Comparison of ENCODE assay signal across 9 cellular contexts in genomic region chr17:55577687-55578086, GRCh38.
A peak's percentile ranks its signal among the peaks of the same experiment; 100 is the strongest.
DNase-seq lines count a peak whose midpoint lies in the region; ATAC-seq, FAIRE-seq and TF ChIP-seq lines count a peak whose summit lies in the region.
"Had no signal": no experiment of that assay in that cellular context is flagged by ENCODE, and none has a peak within 500 bp of the region (broad histone marks: within the 10 kb centered on the region; RNA-seq: fewer than 3 reads in every experiment).

No MANE protein-coding gene starts in this region.

- H3K4me3 ChIP-seq in kidney (ENCODE audit: low read length in 2 of 2), result peak overlapping the region in 1 of 2 donors; percentile 32
- H3K4me3 ChIP-seq in upper lobe of right lung, result peak overlapping the region; percentile 38
- H3K4me3 ChIP-seq: A549 had no signal

- H3K9ac ChIP-seq in kidney (ENCODE audit: low read length in 2 of 2), result no peak overlapping the region

- no peaks in the 10 kb centered on the region for H3K36me3 ChIP-seq in kidney (ENCODE audit: control insufficient read depth in 1 of 2, insufficient read depth in 2 of 2, low read length in 2 of 2)
- H3K36me3 ChIP-seq in upper lobe of right lung, result no peaks in the 10 kb centered on the region

- no peak for TF ChIP-seq CTCF in kidney (IDR thresholded peaks at IDR 0.05; ENCODE audit: borderline replicate concordance, extremely low read depth, insufficient read depth)
- no peak for TF ChIP-seq CTCF in upper lobe of right lung (IDR thresholded peaks at IDR 0.05)

- no peaks in the 10 kb centered on the region for H3K27me3 ChIP-seq in upper lobe of right lung

- peaks cover 0 to 2% of the 10 kb centered on the region in 2 donors for H3K4me1 ChIP-seq in kidney (ENCODE audit: control insufficient read depth in 1 of 2, insufficient read depth in 1 of 2, low read depth in 1 of 2, low read length in 2 of 2)
- H3K4me1 ChIP-seq in upper lobe of right lung, result peaks cover 19% of the 10 kb centered on the region

- H3K27ac ChIP-seq in kidney (ENCODE audit: low read depth in 2 of 2, low read length in 2 of 2) (no peak overlapping the region), upper lobe of right lung (peak overlapping the region; percentile 84)

- FAIRE-seq in kidney (lab: Jason Lieb, UNC), result no peak

- ATAC-seq in upper lobe of right lung, result peak; percentile 78

- peak; percentile 25 to 37 for DNase-seq in NCI-H187 (lab: John Stamatoyannopoulos, UW)
- no peak for DNase-seq in NCI-H187 treated with DMSO at 0.1 percent for 48 hours (lab: John Stamatoyannopoulos, UW)
- DNase-seq in activated CD4-positive, alpha-beta T cell treated with anti-CD3 and anti-CD28 coated beads, Interleukin-2, amount 50 U/mL, for 4 hours, result peak; percentile 14 to 15
- peak; percentile 70 for DNase-seq in kidney
- DNase-seq in upper lobe of right lung, result peak; percentile 72
- DNase-seq in NCI-H2081 treated with DMSO at 0.1 percent for 48 hours (lab: John Stamatoyannopoulos, UW), result no peak
- no peak for DNase-seq in NCI-H1694 (lab: John Stamatoyannopoulos, UW)
- no peak for DNase-seq in HuH-7 (ENCODE audit: low spot score)

- intact Hi-C loops in kidney (cut with DNase I) (no loop called here), upper lobe of right lung (cut with DNase I) (no loop called here)

- H3K9me3 ChIP-seq in kidney (ENCODE audit: control insufficient read depth in 1 of 2, low read length in 2 of 2) (no peaks in the 10 kb centered on the region), upper lobe of right lung (no peaks in the 10 kb centered on the region)
- H3K9me3 ChIP-seq: A549 had no signal

Comparison
In these comparisons a context has a peak if more than half of its experiments do, and no peak if none do; other contexts are left out.
1. DNase-seq: peak in NCI-H187 (2 of 2), activated CD4-positive, alpha-beta T cell treated with anti-CD3 and anti-CD28 coated beads, Interleukin-2, amount 50 U/mL, for 4 hours (2 of 2), kidney (single experiment) and upper lobe of right lung (single experiment); none in NCI-H187 treated with DMSO at 0.1 percent for 48 hours (single experiment), NCI-H2081 treated with DMSO at 0.1 percent for 48 hours (single experiment), NCI-H1694 (single experiment) and HuH-7 (single experiment).